ENCODE assay signal across 8 cellular contexts in the genomic region with DNA sequence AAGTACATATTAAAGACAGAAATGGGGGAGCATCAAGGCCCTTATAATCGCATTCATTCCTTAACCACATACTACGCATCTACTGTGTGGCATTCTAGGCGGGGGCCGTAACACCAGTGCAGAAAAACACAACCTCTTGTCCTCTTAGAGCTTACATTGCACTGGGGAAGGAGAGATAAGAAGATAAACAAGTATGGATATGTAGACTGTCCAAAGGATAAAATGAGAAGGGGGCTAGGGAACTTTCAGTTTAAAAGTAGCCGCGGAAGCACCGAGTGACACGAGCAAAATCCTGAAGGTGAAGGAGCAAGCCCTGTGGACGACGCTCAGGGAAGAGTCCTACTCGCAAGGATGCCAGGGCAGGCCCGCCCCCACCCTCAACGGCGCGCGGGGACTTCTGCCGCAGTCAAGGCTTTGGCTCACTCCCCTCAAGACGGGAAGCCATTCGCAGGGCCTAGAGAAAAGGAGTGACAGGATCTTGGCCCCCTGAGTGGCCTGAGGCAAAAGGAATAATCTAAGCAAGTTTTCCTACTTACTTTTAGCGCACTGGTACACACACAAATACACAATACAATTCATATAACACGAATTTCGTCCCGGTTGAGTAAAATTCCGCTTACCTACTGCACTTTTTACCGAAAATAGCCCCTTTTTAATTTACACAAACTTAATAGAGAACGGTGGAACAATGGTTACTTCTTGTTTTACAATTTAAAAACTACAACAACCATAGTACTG. TPM values are rescaled to one million over a fixed set of nuclear protein-coding genes. Genes with fewer than 3 reads are reported as not detected.
DNase-seq lines count a peak whose midpoint lies in the region; ATAC-seq lines count a peak whose summit lies in the region.

No MANE protein-coding gene starts in this region.

- peak overlapping the region; percentile 96 for H3K27ac Mint-ChIP-seq in activated CD4-positive, alpha-beta memory T cell treated with anti-CD3 and anti-CD28 coated beads for 36 hours
- H3K27ac Mint-ChIP-seq in memory B cell = peak overlapping the region; percentile 95

- no peaks in the 10 kb centered on the region for H3K27me3 Mint-ChIP-seq in activated CD4-positive, alpha-beta memory T cell treated with anti-CD3 and anti-CD28 coated beads for 36 hours
- no peaks in the 10 kb centered on the region for H3K27me3 Mint-ChIP-seq in memory B cell

- H3K36me3 Mint-ChIP-seq in activated CD4-positive, alpha-beta memory T cell treated with anti-CD3 and anti-CD28 coated beads for 36 hours = peaks cover 15% of the 10 kb centered on the region
- peaks cover 2% of the 10 kb centered on the region for H3K36me3 Mint-ChIP-seq in memory B cell

- DNase-seq in SKM-1 (lab: John Stamatoyannopoulos, UW; ENCODE audit: unreplicated experiment) = peak; percentile 26
- DNase-seq in SKM-1 treated with dmso at 0.1 percent for 144 hours (lab: John Stamatoyannopoulos, UW; ENCODE audit: unreplicated experiment) = no peak
- DNase-seq in NCI-H2227 (lab: John Stamatoyannopoulos, UW; ENCODE audit: unreplicated experiment) = peak; percentile 62
- DNase-seq in activated CD4-positive, alpha-beta memory T cell treated with anti-CD3 and anti-CD28 coated beads for 36 hours = peak; percentile 72
- peak; percentile 46 for DNase-seq in effector CD4-positive, alpha-beta T cell
- peak; percentile 18 to 19 for DNase-seq in memory B cell (ENCODE audit: low spot score in 2 of 2)
- peak; percentile 15 to 19 for DNase-seq in stimulated activated CD8-positive, alpha-beta memory T cell treated with anti-CD3 and anti-CD28 coated beads, Interleukin-4, amount 100 ng/mL, for 1 hour (ENCODE audit: low read depth in 2 of 2, low spot score in 1 of 2)

- intact Hi-C loops in activated CD4-positive, alpha-beta memory T cell treated with anti-CD3 and anti-CD28 coated beads for 36 hours (cut with micrococcal nuclease) = loop anchor here (1.0 to 10.0 kb wide), 9 partner anchors 14 to 1960 kb away; a partner anchor contains a TSS

- ATAC-seq in memory B cell (ENCODE audit: low read depth) = no peak
- no peak for ATAC-seq in HG02759 (IDR thresholded peaks at IDR 0.05; ENCODE audit: unreplicated experiment)

- POLR2A ChIA-PET in activated CD4-positive, alpha-beta memory T cell treated with anti-CD3 and anti-CD28 coated beads for 36 hours (lab: Charles Lee) = interaction anchor here (0.6 to 1.6 kb wide), 3 partner anchors 72 to 719 kb away, joined by 3 to 5 read pairs (median 3); no protein-coding TSS in a partner anchor

- H3K9me3 Mint-ChIP-seq in activated CD4-positive, alpha-beta memory T cell treated with anti-CD3 and anti-CD28 coated beads for 36 hours = no peaks in the 10 kb centered on the region
- no peaks in the 10 kb centered on the region for H3K9me3 Mint-ChIP-seq in memory B cell

- peak overlapping the region; percentile 88 for H3K4me3 Mint-ChIP-seq in activated CD4-positive, alpha-beta memory T cell treated with anti-CD3 and anti-CD28 coated beads for 36 hours
- H3K4me3 Mint-ChIP-seq in memory B cell = peak overlapping the region; percentile 85

- CTCF ChIA-PET in activated CD4-positive, alpha-beta memory T cell treated with anti-CD3 and anti-CD28 coated beads for 36 hours (lab: Charles Lee) = interaction anchor here (0.8 to 3.8 kb wide), 9 partner anchors 8 to 1960 kb away, joined by 3 to 14 read pairs (median 4); a partner anchor contains a TSS

- H3K4me1 Mint-ChIP-seq in activated CD4-positive, alpha-beta memory T cell treated with anti-CD3 and anti-CD28 coated beads for 36 hours (ENCODE audit: low read depth) = peaks cover 34% of the 10 kb centered on the region
- H3K4me1 Mint-ChIP-seq in memory B cell = peaks cover 27% of the 10 kb centered on the region

RNA-seq across cellular contexts. Expression of a gene that starts 1.3 kb away (rescaled TPM):
- total RNA-seq in activated CD4-positive, alpha-beta memory T cell treated with anti-CD3 and anti-CD28 coated beads for 36 hours = 10 to 100 TPM; 35.4 to 40.4 TPM
